In the genomic region with DNA sequence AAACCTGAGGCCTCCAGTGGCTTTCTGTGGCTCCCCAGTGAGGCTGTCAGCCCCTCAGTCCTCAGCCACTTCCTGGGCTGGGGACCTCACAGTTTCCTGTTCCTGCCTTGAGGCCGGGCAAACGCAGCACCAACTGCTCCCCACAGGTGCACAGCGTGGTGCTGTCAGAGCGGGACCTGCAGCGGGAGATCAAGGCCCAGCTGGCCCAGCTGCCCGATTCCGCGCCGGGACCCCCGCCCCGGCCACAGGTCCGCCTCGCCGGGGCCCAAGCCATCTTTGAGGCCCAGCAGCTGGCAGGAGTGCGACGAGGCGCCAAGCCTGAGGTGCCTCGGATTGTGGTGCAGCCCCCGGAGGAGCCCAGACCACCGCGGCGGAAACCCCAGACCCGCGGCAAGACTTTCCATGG, we compare ENCODE assay signal across 8 cellular contexts. TPM values are rescaled to one million over a fixed set of nuclear protein-coding genes. Genes with fewer than 3 reads are reported as not detected.
A peak's percentile ranks its signal among the peaks of the same experiment; 100 is the strongest.
DNase-seq lines count a peak whose midpoint lies in the region; ATAC-seq and TF ChIP-seq lines count a peak whose summit lies in the region.

No MANE protein-coding gene starts in this region.

- no peak overlapping the region for H3K4me3 Mint-ChIP-seq in progenitor cell of endocrine pancreas (ENCODE audit: low read depth)

- H3K27me3 Mint-ChIP-seq in progenitor cell of endocrine pancreas: peaks cover 36% of the 10 kb centered on the region

- intact Hi-C loops in spleen (cut with DNase I; ENCODE audit: low total_unique reads) (no loop called here), ascending aorta (cut with DNase I) (no loop called here), sigmoid colon (cut with DNase I) (no loop called here)

- peaks cover 4% of the 10 kb centered on the region for H3K4me1 Mint-ChIP-seq in progenitor cell of endocrine pancreas (ENCODE audit: low read depth)

- H3K4me1 ChIP-seq in spleen (peaks cover 37 to 99% (median 90%) of the 10 kb centered on the region in 6 donors), ascending aorta (no peaks in the 10 kb centered on the region), sigmoid colon (no peaks in the 10 kb centered on the region)

- H3K36me3 Mint-ChIP-seq in progenitor cell of endocrine pancreas (ENCODE audit: insufficient read depth): no peaks in the 10 kb centered on the region

- H3K9me3 ChIP-seq in spleen: no peaks in the 10 kb centered on the region
- H3K9me3 ChIP-seq in ascending aorta: no peaks in the 10 kb centered on the region
- no peaks in the 10 kb centered on the region for H3K9me3 ChIP-seq in sigmoid colon

- no peak for TF ChIP-seq EP300 in sigmoid colon (IDR thresholded peaks at IDR 0.05)

- peaks cover 0 to 50% (median 6%) of the 10 kb centered on the region in 6 donors for H3K36me3 ChIP-seq in spleen
- no peaks in the 10 kb centered on the region for H3K36me3 ChIP-seq in ascending aorta
- no peaks in the 10 kb centered on the region for H3K36me3 ChIP-seq in sigmoid colon

- peak in 1 of 3 donors; percentile 25 for TF ChIP-seq POLR2A in spleen (IDR thresholded peaks at IDR 0.05)
- TF ChIP-seq POLR2A in sigmoid colon (IDR thresholded peaks at IDR 0.05): no peak

- TF ChIP-seq CTCF in spleen (IDR thresholded peaks at IDR 0.05 in 8 of 11, conservative IDR thresholded peaks at IDR 0.05 in 3 of 11) (no peak), ascending aorta (IDR thresholded peaks at IDR 0.05) (no peak), sigmoid colon (IDR thresholded peaks at IDR 0.05) (no peak), progenitor cell of endocrine pancreas (IDR thresholded peaks at IDR 0.05; ENCODE audit: unreplicated experiment) (no peak)

- H3K9me3 Mint-ChIP-seq in progenitor cell of endocrine pancreas (ENCODE audit: low read depth): no peaks in the 10 kb centered on the region

- 0 to 35% (median 23%) methylated on average over 4 to 24 of the region's 24 CpGs for WGBS in spleen, 5 donors
- WGBS in sigmoid colon, 2 donors: 42 to 70% methylated on average over 24 of the region's 24 CpGs

- DNase-seq in activated T-helper 1 cell treated with Interleukin-2 at 50 U/mL for 16 hours (ENCODE audit: low read depth) (peak; percentile 70), spleen (peak; percentile 95), ascending aorta (ENCODE audit: low spot score in 2 of 2) (no peak), sigmoid colon (no peak), progenitor cell of endocrine pancreas (ENCODE audit: low spot score, unreplicated experiment) (no peak)

- ATAC-seq in GM18498 (IDR thresholded peaks at IDR 0.05; ENCODE audit: unreplicated experiment): peak; percentile 50
- ATAC-seq in HG03521 (IDR thresholded peaks at IDR 0.05; ENCODE audit: unreplicated experiment): peak; percentile 46
- no peak for ATAC-seq in HG03045 (IDR thresholded peaks at IDR 0.05; ENCODE audit: unreplicated experiment)

- H3K27me3 ChIP-seq in spleen (replicated peaks in 1 of 7) (peaks cover 0 to 41% (median 0%) of the 10 kb centered on the region in 7 donors), ascending aorta (no peaks in the 10 kb centered on the region), sigmoid colon (peaks cover 31 to 98% (median 59%) of the 10 kb centered on the region in 3 donors)

- no peak overlapping the region for H3K27ac Mint-ChIP-seq in progenitor cell of endocrine pancreas

- peak overlapping the region; percentile 38 to 99 (median 96) for H3K27ac ChIP-seq in spleen
- no peak overlapping the region for H3K27ac ChIP-seq in ascending aorta
- no peak overlapping the region for H3K27ac ChIP-seq in sigmoid colon

- H3K4me3 ChIP-seq in spleen: peak overlapping the region in 7 of 8 donors; percentile 30 to 75 (median 42)
- no peak overlapping the region for H3K4me3 ChIP-seq in ascending aorta
- H3K4me3 ChIP-seq in sigmoid colon: no peak overlapping the region

RNA-seq across cellular contexts. Expression of a gene that starts 5.4 kb away (rescaled TPM):
- total RNA-seq in spleen (100 to 1,000 TPM in 4 of 7 donors, 10 to 100 TPM in 3; 66.3 to 132 (median 101) TPM), ascending aorta (0.64 TPM), sigmoid colon (1 to 10 TPM in 2 of 4 donors, under 1 TPM in 1, not detected in 1; 0.71 to 2.5 (median 1.2) TPM), progenitor cell of endocrine pancreas (0.24 TPM in 1 of 2 replicates, not detected in the other)
- polyA plus RNA-seq in spleen (100 to 1,000 TPM; 174 to 270 (median 196) TPM), sigmoid colon (10 to 100 TPM in 1 of 3 donors, 1 to 10 TPM in 2; 1.6 to 48.2 (median 1.8) TPM)

RNA-seq across cellular contexts. Expression of a gene that starts 6.2 kb away (rescaled TPM):
- total RNA-seq in spleen (1 to 10 TPM; 1.9 to 4.4 (median 2.1) TPM), ascending aorta (6.0 TPM), sigmoid colon (under 1 TPM; 0.16 to 0.68 (median 0.46) TPM), progenitor cell of endocrine pancreas (0.29 and 0.53 TPM in 2 replicates)
- polyA plus RNA-seq in spleen (1 to 10 TPM; 1.0 to 2.0 (median 1.8) TPM), sigmoid colon (under 1 TPM in 1 of 3 donors, not detected in 2; 0.83 TPM)

RNA-seq across cellular contexts. Expression of a gene that starts 7.6 kb away (rescaled TPM):
- total RNA-seq in spleen: 100 to 1,000 TPM; 147 to 192 (median 157) TPM
- polyA plus RNA-seq in spleen: 100 to 1,000 TPM; 152 to 207 (median 170) TPM
- total RNA-seq in ascending aorta: 113 TPM
- 10 to 100 TPM; 59.5 to 87.0 (median 80.0) TPM for total RNA-seq in sigmoid colon
- 100 to 1,000 TPM; 228 to 357 (median 235) TPM for polyA plus RNA-seq in sigmoid colon
- total RNA-seq in progenitor cell of endocrine pancreas: 140 and 145 TPM in 2 replicates

RNA-seq across cellular contexts. Expression of a gene that starts 17.5 kb away (rescaled TPM):
- total RNA-seq in spleen (10 to 100 TPM; 21.6 to 37.5 (median 29.7) TPM), ascending aorta (22.6 TPM), sigmoid colon (10 to 100 TPM; 11.4 to 18.1 (median 16.5) TPM), progenitor cell of endocrine pancreas (39.0 and 49.1 TPM in 2 replicates)
- polyA plus RNA-seq in spleen (10 to 100 TPM; 18.2 to 44.8 (median 37.1) TPM), sigmoid colon (10 to 100 TPM in 1 of 3 donors, 1 to 10 TPM in 2; 6.5 to 33.9 (median 6.6) TPM)

RNA-seq across cellular contexts. Expression of a gene that starts 19.0 kb away (rescaled TPM):
- total RNA-seq in spleen (10 to 100 TPM; 51.5 to 65.4 (median 55.4) TPM), ascending aorta (72.3 TPM), sigmoid colon (10 to 100 TPM; 27.1 to 70.2 (median 35.2) TPM), progenitor cell of endocrine pancreas (51.7 and 53.8 TPM in 2 replicates)
- polyA plus RNA-seq in spleen (10 to 100 TPM; 39.5 to 95.0 (median 53.8) TPM), sigmoid colon (10 to 100 TPM; 55.9 to 67.9 (median 62.0) TPM)

Comparison
In these comparisons a context has a peak if more than half of its experiments do, and no peak if none do; other contexts are left out.
1. DNase-seq: peak in activated T-helper 1 cell treated with Interleukin-2 at 50 U/mL for 16 hours (single experiment) and spleen (single experiment); none in ascending aorta (0 of 2), sigmoid colon (single experiment) and progenitor cell of endocrine pancreas (single experiment).
2. H3K27ac ChIP-seq: peak in spleen (8 of 8); none in ascending aorta (0 of 2) and sigmoid colon (0 of 4).
3. H3K4me3 ChIP-seq: peak in spleen (7 of 8); none in ascending aorta (0 of 2) and sigmoid colon (0 of 4).
4. RNA of a gene that starts 5.4 kb away (total RNA-seq): 66.3 to 132 TPM in spleen; 0.71 to 2.5 TPM in sigmoid colon, 0.64 TPM in ascending aorta (single experiment) and 0.24 TPM in progenitor cell of endocrine pancreas; every median in the first group is over 10 times any median in the second.